ENCODE assay signal across 23 cellular contexts in genomic region chr10:121864168-121864567, GRCh38.
"Had no signal": no experiment of that assay in that cellular context is flagged by ENCODE, and none has a peak within 500 bp of the region (broad histone marks: within the 10 kb centered on the region; RNA-seq: fewer than 3 reads in every experiment).

No MANE protein-coding gene starts in this region.

- H2AFZ ChIP-seq: PC-9 had no signal

- H3K4me1 ChIP-seq: Peyer's patch, SJCRH30 had no signal

- DNase-seq: KBM-7, MG63, NCI-H1092 treated with DMSO at 0.1 percent for 48 hours, NCI-H1436, NCI-H1694, NCI-H1930, NCI-H2081, NCI-H2171, NCI-H226, NCI-H446, NCI-H510A, NCI-H524 treated with DMSO at 0.1 percent for 48 hours, NCI-H69, NCI-H774, OCI-M1, PC-9, Peyer's patch, SHP77 treated with DMSO at 0.1 percent for 48 hours, SJCRH30, T-helper 1 cell, T-helper 17 cell had no signal

- H3K27ac ChIP-seq: PC-9, Peyer's patch, SJCRH30 had no signal

- H3K9me3 ChIP-seq: MG63, Peyer's patch, SJCRH30 had no signal

- ATAC-seq: Right ventricle myocardium inferior, SK-N-SH treated with all-trans-retinoic acid at 6 μM for 48 hours, T-helper 17 cell had no signal

- H3K4me2 ChIP-seq: PC-9 had no signal

- H3K27me3 ChIP-seq: MG63, Peyer's patch, SJCRH30 had no signal

- H3K4me3 ChIP-seq: MG63, PC-9, Peyer's patch, SJCRH30 had no signal
